In the genomic region with DNA sequence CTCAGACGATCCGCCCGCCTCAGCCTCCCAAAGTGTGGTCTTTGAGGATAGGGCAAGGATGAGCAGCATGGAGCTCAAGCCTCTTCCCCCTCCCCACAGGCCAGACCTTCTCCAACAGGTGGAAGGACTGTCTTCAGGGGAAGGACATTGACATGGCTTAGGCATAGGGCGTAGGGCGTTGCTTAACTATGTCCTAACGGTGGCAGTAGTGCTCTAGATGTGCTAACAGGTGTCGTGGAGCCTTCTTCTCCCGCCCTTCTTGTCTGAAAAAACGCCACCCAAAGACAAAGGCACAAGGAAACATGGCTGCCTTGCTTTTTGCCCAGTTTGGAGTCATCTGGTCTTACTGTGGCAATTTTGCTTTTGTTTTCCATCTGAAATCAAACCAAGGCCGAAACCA, we compare ENCODE assay signal across 8 cellular contexts.
DNase-seq lines count a peak whose midpoint lies in the region; ATAC-seq and TF ChIP-seq lines count a peak whose summit lies in the region.

No MANE protein-coding gene starts in this region.

- H3K27me3 Mint-ChIP-seq in activated T-cell treated with anti-CD3 and anti-CD28 coated beads, Interleukin-2, amount 50 U/mL, for 24 hours, result peaks cover 4% of the 10 kb centered on the region
- H3K27me3 Mint-ChIP-seq in activated CD8-positive, alpha-beta T cell treated with anti-CD3 and anti-CD28 coated beads for 36 hours, result no peaks in the 10 kb centered on the region
- H3K27me3 Mint-ChIP-seq in activated naive CD4-positive, alpha-beta T cell treated with anti-CD3 and anti-CD28 coated beads for 36 hours (ENCODE audit: low read depth), result no peaks in the 10 kb centered on the region

- peaks cover 29% of the 10 kb centered on the region for H3K36me3 Mint-ChIP-seq in activated T-cell treated with anti-CD3 and anti-CD28 coated beads, Interleukin-2, amount 50 U/mL, for 24 hours (ENCODE audit: low read depth)
- peaks cover 14% of the 10 kb centered on the region for H3K36me3 Mint-ChIP-seq in activated CD8-positive, alpha-beta T cell treated with anti-CD3 and anti-CD28 coated beads for 36 hours (ENCODE audit: low read depth)
- peaks cover 41% of the 10 kb centered on the region for H3K36me3 Mint-ChIP-seq in activated naive CD4-positive, alpha-beta T cell treated with anti-CD3 and anti-CD28 coated beads for 36 hours (ENCODE audit: low read depth)

- H3K4me1 Mint-ChIP-seq in activated T-cell treated with anti-CD3 and anti-CD28 coated beads, Interleukin-2, amount 50 U/mL, for 24 hours (ENCODE audit: low read depth), result peaks cover 30% of the 10 kb centered on the region
- H3K4me1 Mint-ChIP-seq in activated CD8-positive, alpha-beta T cell treated with anti-CD3 and anti-CD28 coated beads for 36 hours (ENCODE audit: low read depth), result no peaks in the 10 kb centered on the region
- H3K4me1 Mint-ChIP-seq in activated naive CD4-positive, alpha-beta T cell treated with anti-CD3 and anti-CD28 coated beads for 36 hours (ENCODE audit: low read depth), result no peaks in the 10 kb centered on the region

- peak; percentile 25 for TF ChIP-seq CTCF in GM12865 (IDR thresholded peaks at IDR 0.05; ENCODE audit: insufficient read depth, low read depth, low read length, missing control alignments)
- TF ChIP-seq CTCF in activated CD8-positive, alpha-beta T cell treated with anti-CD3 and anti-CD28 coated beads for 36 hours (IDR thresholded peaks at IDR 0.05), result no peak

- POLR2A ChIA-PET in activated CD8-positive, alpha-beta T cell treated with anti-CD3 and anti-CD28 coated beads for 36 hours (lab: Charles Lee), result no interaction called here

- H3K27ac Mint-ChIP-seq in activated T-cell treated with anti-CD3 and anti-CD28 coated beads, Interleukin-2, amount 50 U/mL, for 24 hours, result peak overlapping the region; percentile 89
- no peak overlapping the region for H3K27ac Mint-ChIP-seq in activated CD8-positive, alpha-beta T cell treated with anti-CD3 and anti-CD28 coated beads for 36 hours
- H3K27ac Mint-ChIP-seq in activated naive CD4-positive, alpha-beta T cell treated with anti-CD3 and anti-CD28 coated beads for 36 hours, result no peak overlapping the region

- CTCF ChIA-PET in activated CD8-positive, alpha-beta T cell treated with anti-CD3 and anti-CD28 coated beads for 36 hours (lab: Charles Lee), result no interaction called here
- CTCF ChIA-PET in activated naive CD4-positive, alpha-beta T cell treated with anti-CD3 and anti-CD28 coated beads for 36 hours (lab: Charles Lee), result no interaction called here

- no peaks in the 10 kb centered on the region for H3K9me3 Mint-ChIP-seq in activated T-cell treated with anti-CD3 and anti-CD28 coated beads, Interleukin-2, amount 50 U/mL, for 24 hours
- no peaks in the 10 kb centered on the region for H3K9me3 Mint-ChIP-seq in activated CD8-positive, alpha-beta T cell treated with anti-CD3 and anti-CD28 coated beads for 36 hours
- H3K9me3 Mint-ChIP-seq in activated naive CD4-positive, alpha-beta T cell treated with anti-CD3 and anti-CD28 coated beads for 36 hours, result no peaks in the 10 kb centered on the region

- intact Hi-C loops in activated CD8-positive, alpha-beta T cell treated with anti-CD3 and anti-CD28 coated beads for 36 hours (cut with micrococcal nuclease), result no loop called here
- intact Hi-C loops in activated naive CD4-positive, alpha-beta T cell treated with anti-CD3 and anti-CD28 coated beads for 36 hours (cut with micrococcal nuclease), result no loop called here

- peak overlapping the region; percentile 77 for H3K4me3 Mint-ChIP-seq in activated T-cell treated with anti-CD3 and anti-CD28 coated beads, Interleukin-2, amount 50 U/mL, for 24 hours
- no peak overlapping the region for H3K4me3 Mint-ChIP-seq in activated CD8-positive, alpha-beta T cell treated with anti-CD3 and anti-CD28 coated beads for 36 hours
- no peak overlapping the region for H3K4me3 Mint-ChIP-seq in activated naive CD4-positive, alpha-beta T cell treated with anti-CD3 and anti-CD28 coated beads for 36 hours

- H3K4me3 ChIP-seq in GM12865 (ENCODE audit: low read depth, low read length), result no peak overlapping the region

- peak; percentile 72 for DNase-seq in GM12865 (ENCODE audit: low read depth)
- peak; percentile 75 for DNase-seq in activated T-cell treated with anti-CD3 and anti-CD28 coated beads, Interleukin-2, amount 50 U/mL, for 24 hours
- peak; percentile 92 for DNase-seq in mucosa of gallbladder (ENCODE audit: low spot score)
- no peak for DNase-seq in activated CD8-positive, alpha-beta T cell treated with anti-CD3 and anti-CD28 coated beads for 36 hours
- no peak for DNase-seq in activated naive CD4-positive, alpha-beta T cell treated with anti-CD3 and anti-CD28 coated beads for 36 hours
- DNase-seq in NCI-H510A treated with DMSO at 0.1 percent for 48 hours (lab: John Stamatoyannopoulos, UW), result no peak

- peak; percentile 55 for ATAC-seq in HG02763 (IDR thresholded peaks at IDR 0.05; ENCODE audit: unreplicated experiment)
- no peak for ATAC-seq in activated CD8-positive, alpha-beta T cell treated with anti-CD3 and anti-CD28 coated beads for 36 hours
- no peak for ATAC-seq in HG03457 (IDR thresholded peaks at IDR 0.05; ENCODE audit: unreplicated experiment)

Comparison
In these comparisons a context has a peak if more than half of its experiments do, and no peak if none do; other contexts are left out.
1. DNase-seq: peak in GM12865 (single experiment), activated T-cell treated with anti-CD3 and anti-CD28 coated beads, Interleukin-2, amount 50 U/mL, for 24 hours (single experiment) and mucosa of gallbladder (single experiment); none in activated CD8-positive, alpha-beta T cell treated with anti-CD3 and anti-CD28 coated beads for 36 hours (single experiment), activated naive CD4-positive, alpha-beta T cell treated with anti-CD3 and anti-CD28 coated beads for 36 hours (single experiment) and NCI-H510A treated with DMSO at 0.1 percent for 48 hours (single experiment).